In genomic region chr1:210262167-210262896, GRCh38 we compare ENCODE assay signal across 12 cellular contexts. TPM values are rescaled to one million over a fixed set of nuclear protein-coding genes. Genes with fewer than 3 reads are reported as not detected.
DNase-seq lines count a peak whose midpoint lies in the region; ATAC-seq and TF ChIP-seq lines count a peak whose summit lies in the region.
"Had no signal": no experiment of that assay in that cellular context is flagged by ENCODE, and none has a peak within 500 bp of the region (broad histone marks: within the 10 kb centered on the region; RNA-seq: fewer than 3 reads in every experiment).

No MANE protein-coding gene starts in this region.

- no peaks in the 10 kb centered on the region for H3K9me3 ChIP-seq in left lung
- no peaks in the 10 kb centered on the region for H3K9me3 ChIP-seq in thoracic aorta

- no peak for TF ChIP-seq POLR2A in lower leg skin (IDR thresholded peaks at IDR 0.05)

- no peak for TF ChIP-seq CTCF in coronary artery (IDR thresholded peaks at IDR 0.05)
- TF ChIP-seq CTCF in left lung (IDR thresholded peaks at IDR 0.05), result no peak
- no peak for TF ChIP-seq CTCF in thoracic aorta (IDR thresholded peaks at IDR 0.05)
- TF ChIP-seq CTCF in foreskin keratinocyte (conservative IDR thresholded peaks at IDR 0.05), result no peak
- no peak for TF ChIP-seq CTCF in lower leg skin (IDR thresholded peaks at IDR 0.05)

- DNase-seq in HT1080 (ENCODE audit: low read depth) (peak; percentile 87), coronary artery (ENCODE audit: low spot score) (no peak), left lung (no peak), thoracic aorta (ENCODE audit: low spot score) (peak; percentile 8), foreskin keratinocyte (no peak), lower leg skin (ENCODE audit: low spot score in 2 of 2) (no peak)
- DNase-seq in stimulated activated naive CD4-positive, alpha-beta T cell treated with Interleukin-2 at 50 U/mL for 16 hours (lab: John Stamatoyannopoulos, UW), result no peak
- DNase-seq in stimulated activated CD4-positive, alpha-beta T cell treated with anti-CD3 and anti-CD28 coated beads, Interleukin-2, amount 100 ng/mL, for 24 hours, result no peak
- DNase-seq: activated T-cell treated with anti-CD3 and anti-CD28 coated beads for 4 hours; immature natural killer cell; stimulated activated naive CD4-positive, alpha-beta T cell; T-helper 9 cell had no signal

- H3K36me3 ChIP-seq in left lung, result no peaks in the 10 kb centered on the region
- no peaks in the 10 kb centered on the region for H3K36me3 ChIP-seq in thoracic aorta

- no peaks in the 10 kb centered on the region for H3K4me1 ChIP-seq in left lung
- H3K4me1 ChIP-seq in thoracic aorta (ENCODE audit: control insufficient read depth in 1 of 2, low read depth in 2 of 2), result peaks cover 26 to 67% of the 10 kb centered on the region in 2 donors
- peaks cover 2% of the 10 kb centered on the region for H3K4me1 ChIP-seq in foreskin keratinocyte

- no peaks in the 10 kb centered on the region for H3K27me3 ChIP-seq in left lung
- no peaks in the 10 kb centered on the region for H3K27me3 ChIP-seq in thoracic aorta (replicated peaks; ENCODE audit: insufficient read depth)
- peaks cover 19% of the 10 kb centered on the region for H3K27me3 ChIP-seq in foreskin keratinocyte

- 22 to 25% methylated on average over 8 of the region's 8 CpGs for WGBS in lower leg skin, 2 donors

- intact Hi-C loops in left lung (cut with DNase I) (no loop called here), lower leg skin (cut with DNase I; ENCODE audit: low total_unique reads) (no loop called here)

- H3K4me3 ChIP-seq in coronary artery, result peak overlapping the region; percentile 50
- no peak overlapping the region for H3K4me3 ChIP-seq in left lung
- peak overlapping the region; percentile 47 for H3K4me3 ChIP-seq in thoracic aorta
- H3K4me3 ChIP-seq in lower leg skin (ENCODE audit: low read depth, poor library complexity, severe bottlenecking), result no peak overlapping the region

- peak overlapping the region; percentile 71 to 92 for H3K27ac ChIP-seq in coronary artery
- H3K27ac ChIP-seq in left lung, result peak overlapping the region; percentile 30 to 33
- peak overlapping the region; percentile 77 to 83 for H3K27ac ChIP-seq in thoracic aorta
- no peak overlapping the region for H3K27ac ChIP-seq in foreskin keratinocyte

- ATAC-seq in left lung (peak; percentile 61), thoracic aorta (ENCODE audit: insufficient number of reproducible peaks, low FRiP score, low read depth) (no peak), foreskin keratinocyte (no peak)

RNA-seq across cellular contexts. Expression of gene SERTAD4, which starts 29.7 kb away (rescaled TPM):
- 11.8 and 14.2 TPM in 2 replicates for total RNA-seq in HT1080 (2014; rRNA removed; shearing (Covaris generic))
- 4.5 and 5.6 TPM in 2 replicates for polyA plus RNA-seq in HT1080 (2015; cell fraction: cytosol; rRNA removed)
- 4.1 and 6.5 TPM in 2 replicates for polyA plus RNA-seq in HT1080 (2015; cell fraction: nucleus; rRNA removed)
- total RNA-seq in left lung (1 to 10 TPM; 5.0 to 7.5 TPM), thoracic aorta (10 to 100 TPM in 1 of 2 donors, 1 to 10 TPM in 1; 5.8 to 10.0 TPM), foreskin keratinocyte (5.3 and 9.2 TPM in 2 replicates), lower leg skin (10 to 100 TPM in 3 of 4 donors, 1 to 10 TPM in 1; 9.6 to 18.1 (median 14.9) TPM)
- polyA plus RNA-seq in foreskin keratinocyte, result 2.8 and 4.7 TPM in 2 replicates
- polyA plus RNA-seq: immature natural killer cell had no signal

Comparison
In these comparisons a context has a peak if more than half of its experiments do, and no peak if none do; other contexts are left out.
1. DNase-seq: peak in HT1080 (single experiment) and thoracic aorta (single experiment); none in coronary artery (single experiment), left lung (0 of 2), stimulated activated naive CD4-positive, alpha-beta T cell treated with Interleukin-2 at 50 U/mL for 16 hours (single experiment), foreskin keratinocyte (0 of 2), lower leg skin (0 of 2) and stimulated activated CD4-positive, alpha-beta T cell treated with anti-CD3 and anti-CD28 coated beads, Interleukin-2, amount 100 ng/mL, for 24 hours (0 of 2).
2. H3K4me3 ChIP-seq: peak in coronary artery (single experiment) and thoracic aorta (single experiment); none in left lung (0 of 2) and lower leg skin (single experiment).